Comparison of ENCODE assay signal across 6 cellular contexts in genomic region chr1:1417396-1417795, GRCh38. TPM values are rescaled to one million over a fixed set of nuclear protein-coding genes. Genes with fewer than 3 reads are reported as not detected.
"Had no signal": no experiment of that assay in that cellular context is flagged by ENCODE, and none has a peak within 500 bp of the region (broad histone marks: within the 10 kb centered on the region; RNA-seq: fewer than 3 reads in every experiment).

No MANE protein-coding gene starts in this region.

RNA-seq across cellular contexts. Expression of gene ANKRD65, which starts 3.7 kb away (rescaled TPM):
- total RNA-seq: activated naive CD4-positive, alpha-beta T cell treated with anti-CD3 and anti-CD28 coated beads for 36 hours; activated naive CD8-positive, alpha-beta T cell treated with anti-CD3 and anti-CD28 coated beads for 36 hours; glomerular endothelial cell; T-helper 1 cell treated with Interleukin-12 subunit alpha and Interleukin-12 subunit beta and Interleukin-4 antibody, amounts not matched to agents 30 ng/mL and 1 ng/mL, for 36 hours had no signal

RNA-seq across cellular contexts. Expression of gene ATAD3C, which starts 32.1 kb away (rescaled TPM):
- total RNA-seq: cerebellum, glomerular endothelial cell, vagina had no signal
